8 cellular contexts compared by ENCODE assay signal in genomic region chr1:19289244-19289643, GRCh38. TPM values are rescaled to one million over a fixed set of nuclear protein-coding genes. Genes with fewer than 3 reads are reported as not detected.
DNase-seq lines count a peak whose midpoint lies in the region; ATAC-seq and TF ChIP-seq lines count a peak whose summit lies in the region.
"Had no signal": no experiment of that assay in that cellular context is flagged by ENCODE, and none has a peak within 500 bp of the region (broad histone marks: within the 10 kb centered on the region; RNA-seq: fewer than 3 reads in every experiment).

No MANE protein-coding gene starts in this region.

- no peaks in the 10 kb centered on the region for H3K79me2 ChIP-seq in neural progenitor cell (ENCODE audit: low read depth)

- no peak for DNase-seq in neural progenitor cell (ENCODE audit: low spot score)
- DNase-seq in NCI-H1417 treated with DMSO at 0.1 percent for 48 hours (lab: John Stamatoyannopoulos, UW): no peak

- H3K9me3 Mint-ChIP-seq in neural progenitor cell: peaks cover 22% of the 10 kb centered on the region

- H3K9ac ChIP-seq in HUES48 (ENCODE audit: low read depth, low read length) (no peak overlapping the region), neural progenitor cell (no peak overlapping the region)

- peak overlapping the region; percentile 46 for H3K4me3 Mint-ChIP-seq in neural progenitor cell

- H3K27me3 ChIP-seq in HUES48 (ENCODE audit: control insufficient read depth, insufficient read depth, low read length) (peaks cover 26% of the 10 kb centered on the region), ectodermal cell (ENCODE audit: control insufficient read depth, insufficient read depth, low read length, poor library complexity, severe bottlenecking) (peaks cover 31% of the 10 kb centered on the region), neural progenitor cell (peaks cover 34% of the 10 kb centered on the region)
- H3K27me3 ChIP-seq: testis had no signal

- H3K36me3 Mint-ChIP-seq in neural progenitor cell: peaks cover 38% of the 10 kb centered on the region

- H3K36me3 ChIP-seq in HUES48 (ENCODE audit: control insufficient read depth, insufficient read depth, low read length) (no peaks in the 10 kb centered on the region), ectodermal cell (ENCODE audit: control insufficient read depth, insufficient read depth, low read length) (no peaks in the 10 kb centered on the region), neural progenitor cell (no peaks in the 10 kb centered on the region)

- no peak for TF ChIP-seq CTCF in neural progenitor cell (IDR thresholded peaks at IDR 0.05)

- peak overlapping the region; percentile 80 for H3K4me2 ChIP-seq in neural progenitor cell

- H3K4me1 ChIP-seq in HUES48 (ENCODE audit: control insufficient read depth, insufficient read depth, low read length): no peaks in the 10 kb centered on the region
- peaks cover 6% of the 10 kb centered on the region for H3K4me1 ChIP-seq in ectodermal cell (ENCODE audit: control insufficient read depth, insufficient read depth, low read length)
- peaks cover 5% of the 10 kb centered on the region for H3K4me1 ChIP-seq in neural progenitor cell
- H3K4me1 ChIP-seq: testis had no signal

- H3F3A ChIP-seq in neural progenitor cell (ENCODE audit: low read depth): peaks cover 4% of the 10 kb centered on the region

- no peak for ATAC-seq in GM18907 (IDR thresholded peaks at IDR 0.05; ENCODE audit: unreplicated experiment)
- ATAC-seq in GM19035 (IDR thresholded peaks at IDR 0.05; ENCODE audit: unreplicated experiment): no peak

- H3K4me1 Mint-ChIP-seq in neural progenitor cell: peaks cover 3% of the 10 kb centered on the region

- H4K20me1 ChIP-seq in neural progenitor cell (ENCODE audit: low read depth): peaks cover 5% of the 10 kb centered on the region

- H3K27me3 Mint-ChIP-seq in neural progenitor cell (ENCODE audit: insufficient read depth, low read depth): peaks cover 5% of the 10 kb centered on the region

- WGBS in ectodermal cell, 2 experiments: 67 to 77% methylated on average over 2 of the region's 2 CpGs

- H3K9me3 ChIP-seq in HUES48 (ENCODE audit: control insufficient read depth, insufficient read depth, low read length) (peaks cover 17% of the 10 kb centered on the region), ectodermal cell (ENCODE audit: control insufficient read depth, low read length) (no peaks in the 10 kb centered on the region), neural progenitor cell (ENCODE audit: low read depth) (peaks cover 6% of the 10 kb centered on the region)
- H3K9me3 ChIP-seq: testis had no signal

- H3K27ac ChIP-seq in HUES48 (ENCODE audit: low read depth, low read length) (no peak overlapping the region), ectodermal cell (ENCODE audit: insufficient read depth, low read depth, low read length, poor library complexity, severe bottlenecking) (no peak overlapping the region), neural progenitor cell (no peak overlapping the region)
- H3K27ac ChIP-seq: testis had no signal

- H3K27ac Mint-ChIP-seq in neural progenitor cell: no peak overlapping the region

- H2AFZ ChIP-seq in neural progenitor cell (replicated peaks): peak overlapping the region; percentile 43

- H3K4me3 ChIP-seq in HUES48 (ENCODE audit: low read depth, low read length) (peak overlapping the region; percentile 62), ectodermal cell (ENCODE audit: insufficient read depth, low read depth, low read length) (peak overlapping the region; percentile 34), neural progenitor cell (peak overlapping the region; percentile 44)
- H3K4me3 ChIP-seq: GM12878 had no signal

RNA-seq across cellular contexts. Expression of gene AKR7A3, which starts 0.7 kb away (rescaled TPM):
- polyA plus RNA-seq in ectodermal cell (2013, experiment 1 of 4): 1.2 TPM
- polyA plus RNA-seq in ectodermal cell (2013, experiment 2 of 4): 1.9 TPM
- polyA plus RNA-seq in ectodermal cell (2013, experiment 3 of 4): 1.2 TPM
- polyA plus RNA-seq in ectodermal cell (2013, experiment 4 of 4): 0.93 TPM
- 0.96 TPM in 1 of 2 replicates, not detected in the other for total RNA-seq in neural progenitor cell (ENCODE audit: low replicate concordance)

RNA-seq across cellular contexts. Expression of gene AKR7A2, which starts 22.7 kb away (rescaled TPM):
- 56.9 TPM for polyA plus RNA-seq in ectodermal cell (2013, experiment 1 of 4)
- polyA plus RNA-seq in ectodermal cell (2013, experiment 2 of 4): 55.9 TPM
- 47.6 TPM for polyA plus RNA-seq in ectodermal cell (2013, experiment 3 of 4)
- polyA plus RNA-seq in ectodermal cell (2013, experiment 4 of 4): 50.3 TPM
- total RNA-seq in neural progenitor cell (ENCODE audit: low replicate concordance): 37.5 and 92.3 TPM in 2 replicates

RNA-seq across cellular contexts. Expression of gene SLC66A1, which starts 22.9 kb away (rescaled TPM):
- polyA plus RNA-seq in ectodermal cell (2013, experiment 1 of 4): 21.7 TPM
- polyA plus RNA-seq in ectodermal cell (2013, experiment 2 of 4): 24.4 TPM
- polyA plus RNA-seq in ectodermal cell (2013, experiment 3 of 4): 21.2 TPM
- 19.4 TPM for polyA plus RNA-seq in ectodermal cell (2013, experiment 4 of 4)
- 4.8 and 16.7 TPM in 2 replicates for total RNA-seq in neural progenitor cell (ENCODE audit: low replicate concordance)

RNA-seq across cellular contexts. Expression of gene MRTO4, which starts 37.6 kb away (rescaled TPM):
- polyA plus RNA-seq in ectodermal cell (2013, experiment 1 of 4): 41.8 TPM
- 43.0 TPM for polyA plus RNA-seq in ectodermal cell (2013, experiment 2 of 4)
- polyA plus RNA-seq in ectodermal cell (2013, experiment 3 of 4): 29.5 TPM
- 30.6 TPM for polyA plus RNA-seq in ectodermal cell (2013, experiment 4 of 4)
- 23.2 and 33.9 TPM in 2 replicates for total RNA-seq in neural progenitor cell (ENCODE audit: low replicate concordance)

RNA-seq across cellular contexts. Expression of gene EMC1, which starts 37.9 kb away (rescaled TPM):
- 43.2 TPM for polyA plus RNA-seq in ectodermal cell (2013, experiment 1 of 4)
- 45.2 TPM for polyA plus RNA-seq in ectodermal cell (2013, experiment 2 of 4)
- 37.6 TPM for polyA plus RNA-seq in ectodermal cell (2013, experiment 3 of 4)
- polyA plus RNA-seq in ectodermal cell (2013, experiment 4 of 4): 37.6 TPM
- total RNA-seq in neural progenitor cell (ENCODE audit: low replicate concordance): 32.6 and 40.0 TPM in 2 replicates
